6 cellular contexts compared by ENCODE assay signal in genomic region chr6:31597006-31597405, GRCh38. TPM values are rescaled to one million over a fixed set of nuclear protein-coding genes. Genes with fewer than 3 reads are reported as not detected.
A peak's percentile ranks its signal among the peaks of the same experiment; 100 is the strongest.
DNase-seq lines count a peak whose midpoint lies in the region; ATAC-seq and TF ChIP-seq lines count a peak whose summit lies in the region.

No MANE protein-coding gene starts in this region.

- H3K36me3 Mint-ChIP-seq in CD4-positive, alpha-beta memory T cell, result no peaks in the 10 kb centered on the region
- H3K36me3 Mint-ChIP-seq in activated CD8-positive, alpha-beta T cell treated with anti-CD3 and anti-CD28 coated beads for 36 hours (ENCODE audit: low read depth), result no peaks in the 10 kb centered on the region
- no peaks in the 10 kb centered on the region for H3K36me3 Mint-ChIP-seq in naive thymus-derived CD4-positive, alpha-beta T cell

- H3K4me3 ChIP-seq in CD4-positive, alpha-beta memory T cell (ENCODE audit: low read length in 2 of 2), result no peak overlapping the region
- no peak overlapping the region for H3K4me3 ChIP-seq in Karpas-422 (ENCODE audit: low read length)
- no peak overlapping the region for H3K4me3 ChIP-seq in naive thymus-derived CD4-positive, alpha-beta T cell (ENCODE audit: low read length)
- no peak overlapping the region for H3K4me3 ChIP-seq in thyroid gland (replicated peaks in 1 of 3)

- H3K4me1 Mint-ChIP-seq in CD4-positive, alpha-beta memory T cell, result peaks cover 27 to 56% (median 45%) of the 10 kb centered on the region in 4 donors
- peaks cover 43% of the 10 kb centered on the region for H3K4me1 Mint-ChIP-seq in activated CD8-positive, alpha-beta T cell treated with anti-CD3 and anti-CD28 coated beads for 36 hours (ENCODE audit: low read depth)
- peaks cover 34 to 60% (median 55%) of the 10 kb centered on the region in 7 donors for H3K4me1 Mint-ChIP-seq in naive thymus-derived CD4-positive, alpha-beta T cell

- CTCF ChIA-PET in CD4-positive, alpha-beta memory T cell (lab: Charles Lee; ENCODE audit: partially characterized antibody), result interaction anchor here (0.8 to 19.9 kb wide), 13 partner anchors 10 to 231 kb away, joined by 3 to 1152 read pairs (median 4); partner anchors contain the start of genes ATP6V1G2, BAG6, DDX39B and HSPA1B
- CTCF ChIA-PET in activated CD8-positive, alpha-beta T cell treated with anti-CD3 and anti-CD28 coated beads for 36 hours (lab: Charles Lee), result interaction anchor here (0.6 to 38.9 kb wide), 11 partner anchors 10 to 141 kb away, joined by 3 to 2542 read pairs (median 3); partner anchors contain the start of genes AIF1, ATP6V1G2, DDX39B and LST1
- CTCF ChIA-PET in naive thymus-derived CD4-positive, alpha-beta T cell (lab: Charles Lee), result interaction anchor here (0.6 to 13.5 kb wide), 16 partner anchors 13 to 1399 kb away, joined by 3 to 687 read pairs (median 13); partner anchors contain the start of genes AIF1, ATP6V1G2, BAG6 and DDX39B

- no peaks in the 10 kb centered on the region for H3K9me2 ChIP-seq in Karpas-422 (replicated peaks; ENCODE audit: insufficient read depth, low read length)

- H3K27me3 ChIP-seq in CD4-positive, alpha-beta memory T cell (ENCODE audit: insufficient read depth, low read length), result no peaks in the 10 kb centered on the region
- H3K27me3 ChIP-seq in Karpas-422 (ENCODE audit: low read length) (no peaks in the 10 kb centered on the region), thyroid gland (no peaks in the 10 kb centered on the region)
- H3K27me3 ChIP-seq in naive thymus-derived CD4-positive, alpha-beta T cell (ENCODE audit: control insufficient read depth in 2 of 2, insufficient read depth in 2 of 2, low read length in 2 of 2), result no peaks in the 10 kb centered on the region

- H3K9me3 Mint-ChIP-seq in CD4-positive, alpha-beta memory T cell, result peaks cover 0 to 3% (median 0%) of the 10 kb centered on the region in 8 donors
- no peaks in the 10 kb centered on the region for H3K9me3 Mint-ChIP-seq in activated CD8-positive, alpha-beta T cell treated with anti-CD3 and anti-CD28 coated beads for 36 hours
- H3K9me3 Mint-ChIP-seq in naive thymus-derived CD4-positive, alpha-beta T cell, result peaks cover 0 to 1% (median 0%) of the 10 kb centered on the region in 11 donors

- peak; percentile 68 for ATAC-seq in activated CD8-positive, alpha-beta T cell treated with anti-CD3 and anti-CD28 coated beads for 36 hours
- ATAC-seq in naive thymus-derived CD4-positive, alpha-beta T cell, result peak; percentile 89

- no peak for TF ChIP-seq POLR2A in thyroid gland (IDR thresholded peaks at IDR 0.05)

- H3K27ac ChIP-seq in CD4-positive, alpha-beta memory T cell (ENCODE audit: low read depth, low read length), result no peak overlapping the region
- no peak overlapping the region for H3K27ac ChIP-seq in Karpas-422 (ENCODE audit: low read length)
- peak overlapping the region; percentile 47 for H3K27ac ChIP-seq in naive thymus-derived CD4-positive, alpha-beta T cell (ENCODE audit: low read depth, low read length)
- H3K27ac ChIP-seq in thyroid gland, result no peak overlapping the region

- H3K4me1 ChIP-seq in CD4-positive, alpha-beta memory T cell (ENCODE audit: insufficient read depth, low read length), result peaks cover 60% of the 10 kb centered on the region
- H3K4me1 ChIP-seq in Karpas-422 (ENCODE audit: low read length) (peaks cover 9% of the 10 kb centered on the region; the same call in 1 of the 2 replicates), thyroid gland (no peaks in the 10 kb centered on the region)
- H3K4me1 ChIP-seq in naive thymus-derived CD4-positive, alpha-beta T cell (ENCODE audit: control insufficient read depth in 2 of 2, insufficient read depth in 2 of 2, low read length in 2 of 2), result peaks cover 34 to 44% of the 10 kb centered on the region in 2 donors

- intact Hi-C loops in CD4-positive, alpha-beta memory T cell (cut with micrococcal nuclease), result loop anchor here (1.0 to 5.0 kb wide), 2 partner anchors 16 to 200 kb away; no protein-coding TSS in a partner anchor
- intact Hi-C loops in activated CD8-positive, alpha-beta T cell treated with anti-CD3 and anti-CD28 coated beads for 36 hours (cut with micrococcal nuclease), result loop anchor here (1.0 kb wide), 1 partner anchor 16 kb away; no protein-coding TSS in a partner anchor
- intact Hi-C loops in naive thymus-derived CD4-positive, alpha-beta T cell (cut with micrococcal nuclease), result loop anchor here (1.0 to 5.0 kb wide), 5 partner anchors 15 to 195 kb away; partner anchors contain the start of genes LTB (in 1 of the 2), MICA (in 1 of the 2) and PRRC2A (in 1 of the 2)
- intact Hi-C loops in thyroid gland (cut with DNase I), result loop anchor here (5.0 kb wide), 1 partner anchor 50 kb away; the partner anchor contains the start of genes ATP6V1G2 and NFKBIL1

- POLR2A ChIA-PET in CD4-positive, alpha-beta memory T cell (lab: Charles Lee; ENCODE audit: partially characterized antibody), result interaction anchor here (0.6 to 36.9 kb wide), 9 partner anchors 20 to 233 kb away, joined by 3 to 3597 read pairs (median 3); partner anchors contain the start of genes ATP6V1G2, DDX39B, LST1 and LTA
- POLR2A ChIA-PET in activated CD8-positive, alpha-beta T cell treated with anti-CD3 and anti-CD28 coated beads for 36 hours (lab: Charles Lee), result interaction anchor here (1.0 to 34.3 kb wide), 6 partner anchors 27 to 102 kb away, joined by 3 to 1181 read pairs (median 16); partner anchors contain the start of genes ATP6V1G2, DDX39B, LST1 and LTA
- POLR2A ChIA-PET in naive thymus-derived CD4-positive, alpha-beta T cell (lab: Charles Lee), result interaction anchor here (0.6 to 66.4 kb wide), 6 partner anchors 19 to 1067 kb away, joined by 3 to 3078 read pairs (median 5); partner anchors contain the start of genes AIF1, ATP6V1G2, DDX39B and LST1

- no peaks in the 10 kb centered on the region for H3K36me3 ChIP-seq in CD4-positive, alpha-beta memory T cell (ENCODE audit: insufficient read depth, low read length)
- H3K36me3 ChIP-seq in Karpas-422 (ENCODE audit: insufficient read depth, low read length) (no peaks in the 10 kb centered on the region), thyroid gland (no peaks in the 10 kb centered on the region)
- no peaks in the 10 kb centered on the region for H3K36me3 ChIP-seq in naive thymus-derived CD4-positive, alpha-beta T cell (ENCODE audit: control insufficient read depth in 2 of 3, insufficient read depth in 3 of 3, low read length in 3 of 3)

- no peak overlapping the region for H3K4me2 ChIP-seq in Karpas-422 (ENCODE audit: low read depth, low read length, poor library complexity, severe bottlenecking)

- H4K20me1 ChIP-seq in Karpas-422 (ENCODE audit: insufficient read depth, low read depth, low read length), result no peaks in the 10 kb centered on the region

- peak; percentile 66 to 79 (median 75) for DNase-seq in CD4-positive, alpha-beta memory T cell
- DNase-seq in Karpas-422 (peak; percentile 87), thyroid gland (no peak)
- DNase-seq in activated CD8-positive, alpha-beta T cell treated with anti-CD3 and anti-CD28 coated beads for 36 hours, result peak; percentile 71
- peak in 7 of 9 donors; percentile 68 to 83 (median 79) for DNase-seq in naive thymus-derived CD4-positive, alpha-beta T cell
- no peak for DNase-seq in activated effector memory CD4-positive, alpha-beta T cell treated with anti-CD3 and anti-CD28 coated beads, Interleukin-2, amount 50 U/mL, for 16 hours

- TF ChIP-seq CTCF in activated CD8-positive, alpha-beta T cell treated with anti-CD3 and anti-CD28 coated beads for 36 hours (IDR thresholded peaks at IDR 0.05), result peak; percentile 80
- TF ChIP-seq CTCF in thyroid gland (IDR thresholded peaks at IDR 0.05), result peak in 2 of 6 experiments; percentile 25 to 26

- H3K27me3 Mint-ChIP-seq in CD4-positive, alpha-beta memory T cell, result no peaks in the 10 kb centered on the region
- H3K27me3 Mint-ChIP-seq in activated CD8-positive, alpha-beta T cell treated with anti-CD3 and anti-CD28 coated beads for 36 hours, result no peaks in the 10 kb centered on the region
- no peaks in the 10 kb centered on the region for H3K27me3 Mint-ChIP-seq in naive thymus-derived CD4-positive, alpha-beta T cell

- H3K9ac ChIP-seq in Karpas-422 (ENCODE audit: low read length), result no peak overlapping the region

- peak overlapping the region in 5 of 8 donors; percentile 33 to 66 (median 43) for H3K4me3 Mint-ChIP-seq in CD4-positive, alpha-beta memory T cell
- no peak overlapping the region for H3K4me3 Mint-ChIP-seq in activated CD8-positive, alpha-beta T cell treated with anti-CD3 and anti-CD28 coated beads for 36 hours
- H3K4me3 Mint-ChIP-seq in naive thymus-derived CD4-positive, alpha-beta T cell, result peak overlapping the region in 9 of 10 donors; percentile 38 to 68 (median 55)

- no peaks in the 10 kb centered on the region for H3K9me3 ChIP-seq in CD4-positive, alpha-beta memory T cell (ENCODE audit: control insufficient read depth in 1 of 2, low read length in 2 of 2)
- no peaks in the 10 kb centered on the region for H3K9me3 ChIP-seq in Karpas-422 (ENCODE audit: low read length)
- no peaks in the 10 kb centered on the region for H3K9me3 ChIP-seq in naive thymus-derived CD4-positive, alpha-beta T cell (ENCODE audit: control insufficient read depth in 2 of 3, low read length in 3 of 3)
- no peaks in the 10 kb centered on the region for H3K9me3 ChIP-seq in thyroid gland

- no peak overlapping the region for H2AFZ ChIP-seq in Karpas-422 (ENCODE audit: low read length)

- WGBS in thyroid gland, 2 donors, result 42 to 44% methylated on average over 2 of the region's 2 CpGs

- no peaks in the 10 kb centered on the region for H3K79me2 ChIP-seq in Karpas-422 (ENCODE audit: low read length)

- peak overlapping the region; percentile 60 to 89 (median 77) for H3K27ac Mint-ChIP-seq in CD4-positive, alpha-beta memory T cell
- H3K27ac Mint-ChIP-seq in activated CD8-positive, alpha-beta T cell treated with anti-CD3 and anti-CD28 coated beads for 36 hours, result peak overlapping the region; percentile 37
- peak overlapping the region; percentile 52 to 95 (median 81) for H3K27ac Mint-ChIP-seq in naive thymus-derived CD4-positive, alpha-beta T cell

RNA-seq across cellular contexts. Expression of gene NCR3, which starts 4.2 kb away (rescaled TPM):
- total RNA-seq in CD4-positive, alpha-beta memory T cell, result 1 to 10 TPM; 3.0 to 4.6 TPM
- polyA plus RNA-seq in CD4-positive, alpha-beta memory T cell, result 10 to 100 TPM; 28.4 to 28.7 TPM
- total RNA-seq in Karpas-422 (2014; rRNA removed; shearing (Covaris generic); ENCODE audit: low replicate concordance), result not detected in 2 replicates
- 10 to 100 TPM; 60.1 to 60.3 TPM for total RNA-seq in activated CD8-positive, alpha-beta T cell treated with anti-CD3 and anti-CD28 coated beads for 36 hours
- 10 to 100 TPM in 2 of 5 experiments, 1 to 10 TPM in 2, under 1 TPM in 1; 0.97 to 47.1 (median 6.7) TPM for total RNA-seq in naive thymus-derived CD4-positive, alpha-beta T cell
- polyA plus RNA-seq in naive thymus-derived CD4-positive, alpha-beta T cell, result 10 to 100 TPM; 11.0 to 19.7 TPM
- not detected for total RNA-seq in thyroid gland

RNA-seq across cellular contexts. Expression of gene LST1, which starts 10.9 kb away (rescaled TPM):
- 10 to 100 TPM; 13.6 to 20.3 TPM for total RNA-seq in CD4-positive, alpha-beta memory T cell
- 10 to 100 TPM; 30.4 to 34.8 TPM for polyA plus RNA-seq in CD4-positive, alpha-beta memory T cell
- total RNA-seq in Karpas-422 (2014; rRNA removed; shearing (Covaris generic); ENCODE audit: low replicate concordance), result 5.1 and 6.6 TPM in 2 replicates
- 10 to 100 TPM; 40.4 to 43.6 TPM for total RNA-seq in activated CD8-positive, alpha-beta T cell treated with anti-CD3 and anti-CD28 coated beads for 36 hours
- total RNA-seq in naive thymus-derived CD4-positive, alpha-beta T cell, result 100 to 1,000 TPM in 2 of 5 experiments, 10 to 100 TPM in 3; 15.1 to 234 (median 32.0) TPM
- 10 to 100 TPM in 1 of 2 donors, 1 to 10 TPM in 1; 8.4 to 15.3 TPM for polyA plus RNA-seq in naive thymus-derived CD4-positive, alpha-beta T cell
- total RNA-seq in thyroid gland, result 10 to 100 TPM in 1 of 4 donors, 1 to 10 TPM in 2, not detected in 1; 2.5 to 23.4 (median 3.2) TPM

RNA-seq across cellular contexts. Expression of gene LTB, which starts 14.8 kb away (rescaled TPM):
- 100 to 1,000 TPM; 802 to 835 TPM for total RNA-seq in CD4-positive, alpha-beta memory T cell
- polyA plus RNA-seq in CD4-positive, alpha-beta memory T cell, result 1,000 to 10,000 TPM; 2,431 to 3,276 TPM
- 74.1 and 241 TPM in 2 replicates for total RNA-seq in Karpas-422 (2014; rRNA removed; shearing (Covaris generic); ENCODE audit: low replicate concordance)
- total RNA-seq in activated CD8-positive, alpha-beta T cell treated with anti-CD3 and anti-CD28 coated beads for 36 hours, result 100 to 1,000 TPM; 368 to 375 TPM
- 1,000 to 10,000 TPM in 1 of 5 experiments, 100 to 1,000 TPM in 4; 370 to 1,909 (median 670) TPM for total RNA-seq in naive thymus-derived CD4-positive, alpha-beta T cell
- 1,000 to 10,000 TPM; 1,970 to 2,371 TPM for polyA plus RNA-seq in naive thymus-derived CD4-positive, alpha-beta T cell
- total RNA-seq in thyroid gland, result not detected

RNA-seq across cellular contexts. Expression of gene AIF1, which starts 18.0 kb away (rescaled TPM):
- 1 to 10 TPM; 5.2 to 7.4 TPM for total RNA-seq in CD4-positive, alpha-beta memory T cell
- polyA plus RNA-seq in CD4-positive, alpha-beta memory T cell, result 10 to 100 TPM; 10.8 to 11.0 TPM
- 0.76 TPM in 1 of 2 replicates, not detected in the other for total RNA-seq in Karpas-422 (2014; rRNA removed; shearing (Covaris generic); ENCODE audit: low replicate concordance)
- total RNA-seq in activated CD8-positive, alpha-beta T cell treated with anti-CD3 and anti-CD28 coated beads for 36 hours, result 100 to 1,000 TPM; 240 to 253 TPM
- 100 to 1,000 TPM in 1 of 5 experiments, 10 to 100 TPM in 4; 33.1 to 160 (median 62.0) TPM for total RNA-seq in naive thymus-derived CD4-positive, alpha-beta T cell
- polyA plus RNA-seq in naive thymus-derived CD4-positive, alpha-beta T cell, result 100 to 1,000 TPM; 140 to 182 TPM
- total RNA-seq in thyroid gland, result 10 to 100 TPM in 3 of 4 donors, 1 to 10 TPM in 1; 8.1 to 37.8 (median 17.6) TPM

RNA-seq across cellular contexts. Expression of gene TNF, which starts 21.6 kb away (rescaled TPM):
- total RNA-seq in CD4-positive, alpha-beta memory T cell, result 10 to 100 TPM; 25.0 to 28.2 TPM
- polyA plus RNA-seq in CD4-positive, alpha-beta memory T cell, result 10 to 100 TPM in 1 of 2 donors, 1 to 10 TPM in 1; 3.9 to 10.1 TPM
- 223 and 233 TPM in 2 replicates for total RNA-seq in Karpas-422 (2014; rRNA removed; shearing (Covaris generic); ENCODE audit: low replicate concordance)
- 10 to 100 TPM; 89.2 to 92.5 TPM for total RNA-seq in activated CD8-positive, alpha-beta T cell treated with anti-CD3 and anti-CD28 coated beads for 36 hours
- 100 to 1,000 TPM in 1 of 5 experiments, 10 to 100 TPM in 1, 1 to 10 TPM in 3; 5.4 to 125 (median 8.7) TPM for total RNA-seq in naive thymus-derived CD4-positive, alpha-beta T cell
- 1 to 10 TPM in 1 of 2 donors, under 1 TPM in 1; 0.73 to 1.1 TPM for polyA plus RNA-seq in naive thymus-derived CD4-positive, alpha-beta T cell
- under 1 TPM in 1 of 4 donors, not detected in 3; 0.42 TPM for total RNA-seq in thyroid gland

Comparison
In these comparisons a context has a peak if more than half of its experiments do, and no peak if none do; other contexts are left out.
1. DNase-seq: peak in CD4-positive, alpha-beta memory T cell (5 of 5), Karpas-422 (single experiment), activated CD8-positive, alpha-beta T cell treated with anti-CD3 and anti-CD28 coated beads for 36 hours (single experiment) and naive thymus-derived CD4-positive, alpha-beta T cell (7 of 9); none in thyroid gland (0 of 2) and activated effector memory CD4-positive, alpha-beta T cell treated with anti-CD3 and anti-CD28 coated beads, Interleukin-2, amount 50 U/mL, for 16 hours (single experiment).
2. RNA of gene LTB, which starts 14.8 kb away (total RNA-seq): 802 to 835 TPM in CD4-positive, alpha-beta memory T cell, 370 to 1,909 TPM in naive thymus-derived CD4-positive, alpha-beta T cell, 368 to 375 TPM in activated CD8-positive, alpha-beta T cell treated with anti-CD3 and anti-CD28 coated beads for 36 hours and 74.1 to 241 TPM in Karpas-422; not detected in thyroid gland; every median in the first group is over 10 times any median in the second.
3. Peak in every context shown above with its lines, with median percentiles within 50 percentile points of each other: H3K27ac Mint-ChIP-seq.